In genomic region chr7:4665661-4666060, GRCh38 we compare ENCODE assay signal across 13 cellular contexts. TPM values are rescaled to one million over a fixed set of nuclear protein-coding genes. Genes with fewer than 3 reads are reported as not detected.
DNase-seq lines count a peak whose midpoint lies in the region; ATAC-seq and TF ChIP-seq lines count a peak whose summit lies in the region.
"Had no signal": no experiment of that assay in that cellular context is flagged by ENCODE, and none has a peak within 500 bp of the region (broad histone marks: within the 10 kb centered on the region; RNA-seq: fewer than 3 reads in every experiment).

No MANE protein-coding gene starts in this region.

- TF ChIP-seq CTCF in gastroesophageal sphincter (IDR thresholded peaks at IDR 0.05) (no peak), thoracic aorta (IDR thresholded peaks at IDR 0.05) (no peak)

- H3K36me3 ChIP-seq in adipocyte (ENCODE audit: control insufficient read depth, insufficient read depth, low read length, severe bottlenecking) (no peaks in the 10 kb centered on the region), gastroesophageal sphincter (no peaks in the 10 kb centered on the region), thoracic aorta (no peaks in the 10 kb centered on the region)

- H3K27ac ChIP-seq in gastroesophageal sphincter (peak overlapping the region in 3 of 4 donors; percentile 73 to 79 (median 74)), thoracic aorta (peak overlapping the region; percentile 74 to 92)

- WGBS in gastroesophageal sphincter (ENCODE audit: low coverage in 1 of 2), 2 donors, result 0 to 11% methylated on average over 2 of the region's 2 CpGs

- H3K9ac ChIP-seq in adipocyte (ENCODE audit: low read length), result no peak overlapping the region

- H3K4me1 ChIP-seq in adipocyte (ENCODE audit: control insufficient read depth, insufficient read depth, low read length), result peaks cover 31% of the 10 kb centered on the region
- H3K4me1 ChIP-seq in gastroesophageal sphincter, result peaks cover 0 to 45% (median 0%) of the 10 kb centered on the region in 3 donors
- H3K4me1 ChIP-seq in thoracic aorta (ENCODE audit: control insufficient read depth in 1 of 2, low read depth in 2 of 2), result peaks cover 24 to 29% of the 10 kb centered on the region in 2 donors

- H3K4me3 ChIP-seq in adipocyte (ENCODE audit: low read length), result no peak overlapping the region
- no peak overlapping the region for H3K4me3 ChIP-seq in gastroesophageal sphincter
- peak overlapping the region; percentile 43 for H3K4me3 ChIP-seq in thoracic aorta

- no peaks in the 10 kb centered on the region for H3K36me3 Mint-ChIP-seq in activated T-cell treated with anti-CD3 and anti-CD28 coated beads, Interleukin-2, amount 50 U/mL, for 4 hours (ENCODE audit: insufficient read depth)
- H3K36me3 Mint-ChIP-seq: activated naive CD8-positive, alpha-beta T cell treated with anti-CD3 and anti-CD28 coated beads for 36 hours had no signal

- H3K9me3 Mint-ChIP-seq in activated T-cell treated with anti-CD3 and anti-CD28 coated beads, Interleukin-2, amount 50 U/mL, for 4 hours, result peaks cover under 1% of the 10 kb centered on the region

- peaks cover 2% of the 10 kb centered on the region for H3K27me3 Mint-ChIP-seq in activated T-cell treated with anti-CD3 and anti-CD28 coated beads, Interleukin-2, amount 50 U/mL, for 4 hours (ENCODE audit: low read depth)
- H3K27me3 Mint-ChIP-seq: activated naive CD8-positive, alpha-beta T cell treated with anti-CD3 and anti-CD28 coated beads for 36 hours had no signal

- H3K27me3 ChIP-seq in adipocyte (replicated peaks; ENCODE audit: control insufficient read depth, insufficient read depth, low read length), result no peaks in the 10 kb centered on the region
- H3K27me3 ChIP-seq in gastroesophageal sphincter, result no peaks in the 10 kb centered on the region
- no peaks in the 10 kb centered on the region for H3K27me3 ChIP-seq in thoracic aorta (replicated peaks; ENCODE audit: insufficient read depth)

- no peak for TF ChIP-seq POLR2A in gastroesophageal sphincter (IDR thresholded peaks at IDR 0.05)

- H3K9me3 ChIP-seq in adipocyte (ENCODE audit: control insufficient read depth, low read length), result no peaks in the 10 kb centered on the region
- peaks cover 0 to under 1% (median 0%) of the 10 kb centered on the region in 3 donors for H3K9me3 ChIP-seq in gastroesophageal sphincter
- H3K9me3 ChIP-seq in thoracic aorta, result no peaks in the 10 kb centered on the region

- DNase-seq in NOMO-1 treated with DMSO at 0.1 percent for 48 hours (lab: John Stamatoyannopoulos, UW; ENCODE audit: unreplicated experiment) (peak; percentile 36), NOMO-1 treated with dmso at 0.1 percent for 144 hours (lab: John Stamatoyannopoulos, UW; ENCODE audit: unreplicated experiment) (no peak), adipocyte (ENCODE audit: low read depth) (peak; percentile 92), thoracic aorta (ENCODE audit: low spot score) (no peak), NK-92 (lab: John Stamatoyannopoulos, UW; ENCODE audit: unreplicated experiment) (no peak)
- DNase-seq in activated T-cell treated with anti-CD3 and anti-CD28 coated beads, Interleukin-2, amount 50 U/mL, for 4 hours, result no peak
- DNase-seq: activated CD4-positive, alpha-beta T cell treated with anti-CD3 and anti-CD28 coated beads, Interleukin-2, amount 50 U/mL, for 1 hour; activated naive CD8-positive, alpha-beta T cell treated with anti-CD3 and anti-CD28 coated beads for 36 hours; NCI-H187 treated with DMSO at 0.1 percent for 48 hours; Right ventricle myocardium superior; stimulated activated naive CD8-positive, alpha-beta T cell treated with anti-CD3 and anti-CD28 coated beads, Interleukin-15, Interleukin-2, amounts not matched to agents 100 U/mL and 50 U/mL, for 24 hours had no signal

- H3K4me3 Mint-ChIP-seq in activated T-cell treated with anti-CD3 and anti-CD28 coated beads, Interleukin-2, amount 50 U/mL, for 4 hours, result no peak overlapping the region
- H3K4me3 Mint-ChIP-seq: activated naive CD8-positive, alpha-beta T cell treated with anti-CD3 and anti-CD28 coated beads for 36 hours had no signal

- no peaks in the 10 kb centered on the region for H3K4me1 Mint-ChIP-seq in activated T-cell treated with anti-CD3 and anti-CD28 coated beads, Interleukin-2, amount 50 U/mL, for 4 hours (ENCODE audit: low read depth)

- ATAC-seq in gastroesophageal sphincter (peak; percentile 80), thoracic aorta (ENCODE audit: insufficient number of reproducible peaks, low FRiP score, low read depth) (peak; percentile 68), HG02852 (IDR thresholded peaks at IDR 0.05; ENCODE audit: unreplicated experiment) (no peak)
- no peak for ATAC-seq in activated T-cell treated with anti-CD3 and anti-CD28 coated beads, Interleukin-2, amount 50 U/mL, for 4 hours
- ATAC-seq: stimulated activated naive CD8-positive, alpha-beta T cell treated with anti-CD3 and anti-CD28 coated beads, Interleukin-15, Interleukin-2, amounts not matched to agents 100 U/mL and 50 U/mL, for 24 hours had no signal

- no peak for TF ChIP-seq EP300 in gastroesophageal sphincter (IDR thresholded peaks at IDR 0.05)

RNA-seq across cellular contexts. Expression of gene FOXK1, which starts 16.4 kb away (rescaled TPM):
- total RNA-seq in gastroesophageal sphincter (10 to 100 TPM; 28.5 to 45.2 (median 30.0) TPM), thoracic aorta (10 to 100 TPM; 34.3 to 62.4 TPM)
- 10 to 100 TPM; 46.6 to 47.9 (median 46.8) TPM for total RNA-seq in activated T-cell treated with anti-CD3 and anti-CD28 coated beads, Interleukin-2, amount 50 U/mL, for 4 hours

Comparison
In these comparisons a context has a peak if more than half of its experiments do, and no peak if none do; other contexts are left out.
1. DNase-seq: peak in NOMO-1 treated with DMSO at 0.1 percent for 48 hours (single experiment) and adipocyte (single experiment); none in NOMO-1 treated with dmso at 0.1 percent for 144 hours (single experiment), thoracic aorta (single experiment), NK-92 (single experiment) and activated T-cell treated with anti-CD3 and anti-CD28 coated beads, Interleukin-2, amount 50 U/mL, for 4 hours (single experiment).
2. ATAC-seq: peak in gastroesophageal sphincter (single experiment) and thoracic aorta (single experiment); none in HG02852 (single experiment) and activated T-cell treated with anti-CD3 and anti-CD28 coated beads, Interleukin-2, amount 50 U/mL, for 4 hours (0 of 2).